10 cellular contexts compared by ENCODE assay signal in genomic region chr17:65182233-65182632, GRCh38. TPM values are rescaled to one million over a fixed set of nuclear protein-coding genes. Genes with fewer than 3 reads are reported as not detected.
DNase-seq lines count a peak whose midpoint lies in the region; ATAC-seq, FAIRE-seq and TF ChIP-seq lines count a peak whose summit lies in the region.
"Had no signal": no experiment of that assay in that cellular context is flagged by ENCODE, and none has a peak within 500 bp of the region (broad histone marks: within the 10 kb centered on the region; RNA-seq: fewer than 3 reads in every experiment).

No MANE protein-coding gene starts in this region.

- TF ChIP-seq CTCF in GM13977 (IDR thresholded peaks at IDR 0.05; ENCODE audit: extremely low read depth, insufficient read depth, missing control alignments) (no peak), K562 (IDR thresholded peaks at IDR 0.05 in 2 of 3, conservative IDR thresholded peaks at IDR 0.05 in 1 of 3; ENCODE audit: insufficient read depth in 2 of 3, low read depth in 1 of 3, low read length in 3 of 3) (no peak), heart right ventricle (IDR thresholded peaks at IDR 0.05) (no peak)

- WGBS in K562 (ENCODE audit: insufficient coverage, low coverage, missing lambda C conversion rate), result 39% methylated on average over 9 of the region's 9 CpGs
- WGBS in heart right ventricle, 2 donors, result 81% methylated on average over 9 of the region's 9 CpGs

- in situ Hi-C loops in GM13977 (cut with MboI; ENCODE audit: low pct_unique_long_range_greater_than_20kb, low sequenced_read_pairs, unreplicated experiment) (loop anchor here (25.0 kb wide), 1 partner anchor 220 kb away; no protein-coding TSS in a partner anchor), K562 (cut with MboI) (no loop called here)

- H2AFZ ChIP-seq in K562 (ENCODE audit: low read depth, low read length), result peak overlapping the region; percentile 42; the same call in 1 of the 2 replicates

- no TSS peak for BruUV-seq in K562 (replicated peaks; lab: Mats Ljungman, UMichigan)

- intact Hi-C loops in K562 (cut with micrococcal nuclease), result no loop called here
- intact Hi-C loops in heart right ventricle (cut with DNase I), result no loop called here

- CTCF ChIA-PET in K562 (lab: Yijun Ruan, JAX; ENCODE audit: low intra/inter-chr PET ratio), result no interaction called here

- no peaks in the 10 kb centered on the region for H3K9me1 ChIP-seq in K562 (ENCODE audit: control insufficient read depth, insufficient read depth, low read length)

- no peak for TF ChIP-seq EP300 in K562 (IDR thresholded peaks at IDR 0.05; ENCODE audit: low read length)

- no peak for TF ChIP-seq RAD21 in K562 (CRISPR knock-in tag; conservative IDR thresholded peaks at IDR 0.05 in 1 of 2, IDR thresholded peaks at IDR 0.05 in 1 of 2)

- no peaks in the 10 kb centered on the region for H3K36me3 ChIP-seq in K562 (ENCODE audit: control insufficient read depth, insufficient read depth, low read length)
- no peaks in the 10 kb centered on the region for H3K36me3 ChIP-seq in heart right ventricle
- H3K36me3 ChIP-seq: transverse colon had no signal

- peak overlapping the region in 1 of 2 experiments; percentile 22; a peak in 1 of 4 replicates for H3K9ac ChIP-seq in K562 (ENCODE audit: insufficient read depth in 1 of 2, low read depth in 2 of 2, low read length in 2 of 2)

- no peak overlapping the region for H3K4me3 ChIP-seq in K562
- H3K4me3 ChIP-seq in heart right ventricle, result no peak overlapping the region
- H3K4me3 ChIP-seq: lung, transverse colon had no signal

- TF ChIP-seq POLR2A in K562 (conservative IDR thresholded peaks at IDR 0.05), result no peak

- H3K4me2 ChIP-seq in K562 (ENCODE audit: insufficient read depth, low read length), result no peak overlapping the region

- H3K27ac ChIP-seq in K562 (ENCODE audit: extremely low read depth, low read depth, low read length) (no peak overlapping the region), heart right ventricle (peak overlapping the region in 1 of 10 donors; percentile 66)
- H3K27ac ChIP-seq: transverse colon had no signal

- FAIRE-seq in K562 (lab: Jason Lieb, UNC), result no peak

- DNase-seq in GM13977 (ENCODE audit: low spot score) (peak; percentile 30), K562 (ENCODE audit: extremely low read depth in 1 of 4, low spot score in 3 of 4) (no peak), NAMALWA (ENCODE audit: low spot score) (no peak), heart right ventricle (no peak)
- no peak for DNase-seq in central memory CD4-positive, alpha-beta T cell
- DNase-seq in stimulated activated naive CD4-positive, alpha-beta T cell treated with Interleukin-2 at 50 U/mL for 16 hours (lab: John Stamatoyannopoulos, UW), result no peak
- DNase-seq: transverse colon had no signal

- POLR2A ChIA-PET in K562 (lab: Yijun Ruan, JAX), result interaction anchor here (0.6 to 1.0 kb wide), 2 partner anchors 9 to 69 kb away, joined by 3 to 4 read pairs; no protein-coding TSS in a partner anchor

- no peaks in the 10 kb centered on the region for H3K79me2 ChIP-seq in K562 (ENCODE audit: control insufficient read depth, insufficient read depth, low read length)

- H3K4me1 ChIP-seq in K562 (replicated peaks in 1 of 2; ENCODE audit: control insufficient read depth in 2 of 2, insufficient read depth in 2 of 2, low read length in 2 of 2) (no peaks in the 10 kb centered on the region; a peak in 2 of 5 replicates), heart right ventricle (peaks cover 0 to 19% (median 0%) of the 10 kb centered on the region in 9 donors)

- H3K27me3 ChIP-seq in K562 (ENCODE audit: control insufficient read depth in 2 of 2, insufficient read depth in 2 of 2, low read length in 2 of 2), result no peaks in the 10 kb centered on the region; a peak in 2 of 5 replicates
- H3K27me3 ChIP-seq in heart right ventricle, result peaks cover 0 to 40% (median 4%) of the 10 kb centered on the region in 7 donors
- H3K27me3 ChIP-seq: transverse colon had no signal

- H3K9me3 ChIP-seq in K562 (replicated peaks; ENCODE audit: control insufficient read depth, insufficient read depth, low read depth, low read length) (no peaks in the 10 kb centered on the region), heart right ventricle (no peaks in the 10 kb centered on the region)
- H3K9me3 ChIP-seq: transverse colon had no signal

- peak; percentile 34 for ATAC-seq in GM19455 (IDR thresholded peaks at IDR 0.05; ENCODE audit: unreplicated experiment)
- peak; percentile 45 for ATAC-seq in HG03175 (IDR thresholded peaks at IDR 0.05; ENCODE audit: unreplicated experiment)
- ATAC-seq in K562, result peak; percentile 20; the same call in 2 of the 3 replicates
- ATAC-seq in heart right ventricle, result no peak

- no peaks in the 10 kb centered on the region for H4K20me1 ChIP-seq in K562 (replicated peaks; ENCODE audit: control insufficient read depth, insufficient read depth, low read length)

TF ChIP-seq in K562, 482 proteins besides CTCF, POLR2A, EP300 and RAD21:
- TF ChIP-seq, protein P1, sequence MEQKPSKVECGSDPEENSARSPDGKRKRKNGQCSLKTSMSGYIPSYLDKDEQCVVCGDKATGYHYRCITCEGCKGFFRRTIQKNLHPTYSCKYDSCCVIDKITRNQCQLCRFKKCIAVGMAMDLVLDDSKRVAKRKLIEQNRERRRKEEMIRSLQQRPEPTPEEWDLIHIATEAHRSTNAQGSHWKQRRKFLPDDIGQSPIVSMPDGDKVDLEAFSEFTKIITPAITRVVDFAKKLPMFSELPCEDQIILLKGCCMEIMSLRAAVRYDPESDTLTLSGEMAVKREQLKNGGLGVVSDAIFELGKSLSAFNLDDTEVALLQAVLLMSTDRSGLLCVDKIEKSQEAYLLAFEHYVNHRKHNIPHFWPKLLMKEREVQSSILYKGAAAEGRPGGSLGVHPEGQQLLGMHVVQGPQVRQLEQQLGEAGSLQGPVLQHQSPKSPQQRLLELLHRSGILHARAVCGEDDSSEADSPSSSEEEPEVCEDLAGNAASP (IDR thresholded peaks at IDR 0.05), result no peak
- TF ChIP-seq NEUROD1 (IDR thresholded peaks at IDR 0.05; ENCODE audit: borderline replicate concordance, low read depth, low read length, partially characterized antibody), result no peak
- TF ChIP-seq PHTF2 (CRISPR knock-in tag; IDR thresholded peaks at IDR 0.05), result no peak
- TF ChIP-seq MNT (conservative IDR thresholded peaks at IDR 0.05), result no peak
- TF ChIP-seq, protein P2, sequence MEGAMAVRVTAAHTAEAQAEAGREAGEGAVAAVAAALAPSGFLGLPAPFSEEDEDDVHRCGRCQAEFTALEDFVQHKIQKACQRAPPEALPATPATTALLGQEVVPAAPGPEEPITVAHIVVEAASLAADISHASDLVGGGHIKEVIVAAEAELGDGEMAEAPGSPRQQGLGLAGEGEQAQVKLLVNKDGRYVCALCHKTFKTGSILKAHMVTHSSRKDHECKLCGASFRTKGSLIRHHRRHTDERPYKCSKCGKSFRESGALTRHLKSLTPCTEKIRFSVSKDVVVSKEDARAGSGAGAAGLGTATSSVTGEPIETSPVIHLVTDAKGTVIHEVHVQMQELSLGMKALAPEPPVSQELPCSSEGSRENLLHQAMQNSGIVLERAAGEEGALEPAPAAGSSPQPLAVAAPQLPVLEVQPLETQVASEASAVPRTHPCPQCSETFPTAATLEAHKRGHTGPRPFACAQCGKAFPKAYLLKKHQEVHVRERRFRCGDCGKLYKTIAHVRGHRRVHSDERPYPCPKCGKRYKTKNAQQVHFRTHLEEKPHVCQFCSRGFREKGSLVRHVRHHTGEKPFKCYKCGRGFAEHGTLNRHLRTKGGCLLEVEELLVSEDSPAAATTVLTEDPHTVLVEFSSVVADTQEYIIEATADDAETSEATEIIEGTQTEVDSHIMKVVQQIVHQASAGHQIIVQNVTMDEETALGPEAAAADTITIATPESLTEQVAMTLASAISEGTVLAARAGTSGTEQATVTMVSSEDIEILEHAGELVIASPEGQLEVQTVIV (CRISPR knock-in tag; IDR thresholded peaks at IDR 0.05; ENCODE audit: borderline replicate concordance), result no peak
- no peak for TF ChIP-seq DIDO1 (tag; IDR thresholded peaks at IDR 0.05; ENCODE audit: low read depth)
TF ChIP-seq in K562: peak in this region for 0.

RNA-seq across cellular contexts. Expression of gene RGS9, which starts 45.1 kb away (rescaled TPM):
- 0.39 TPM in 1 of 2 replicates, not detected in the other for total RNA-seq in K562 (2011; cell fraction: chromatin; rRNA removed; ENCODE audit: low replicate concordance)
- total RNA-seq in K562 (2011; cell fraction: nucleolus; rRNA removed), result not detected in 2 replicates
- total RNA-seq in K562 (2011; cell fraction: nucleoplasm; rRNA removed), result 0.23 and 0.44 TPM in 2 replicates
- 0.18 and 0.69 TPM in 2 replicates for total RNA-seq in K562 (2014; rRNA removed)
- 0.54 and 0.55 TPM in 2 replicates for total RNA-seq in K562 (2014; rRNA removed; fragmentation: Illumina TruSeq; extraction: Trizol)
- 0.38 and 0.65 TPM in 2 replicates for total RNA-seq in K562 (2015; rRNA removed; fragmentation: Illumina TruSeq; extraction: Trizol)
- 0.60 and 0.73 TPM in 2 replicates for total RNA-seq in K562 (2021)
- polyA plus RNA-seq in K562 (2011; rRNA removed), result 0.55 and 1.4 TPM in 2 replicates
- polyA plus RNA-seq in K562 (2011; cell fraction: cytosol; rRNA removed), result 0.40 and 0.81 TPM in 2 replicates
- polyA plus RNA-seq in K562 (2011; cell fraction: nucleus; rRNA removed), result 0.24 and 0.33 TPM in 2 replicates
- 0.74 and 1.2 TPM in 2 replicates for polyA plus RNA-seq in K562 (2012)
- polyA plus RNA-seq in K562 (2014; fragmentation: Illumina TruSeq; extraction: Trizol), result 0.55 and 0.74 TPM in 2 replicates
- polyA plus RNA-seq in K562 (2014; fragmentation: Nextera tagmentation; extraction: Ambion mirVana), result under 1 TPM; 0.38 to 0.55 TPM
- polyA plus RNA-seq in K562 (2014; rRNA removed), result 0.49 TPM in 2 replicates
- polyA minus RNA-seq in K562 (2011; rRNA and poly(A)+ RNA removed), result 0.30 and 0.67 TPM in 2 replicates
- polyA minus RNA-seq in K562 (2011; cell fraction: cytosol; rRNA and poly(A)+ RNA removed), result not detected in 2 replicates
- 0.56 TPM in 1 of 2 replicates, not detected in the other for polyA minus RNA-seq in K562 (2011; cell fraction: nucleus; rRNA and poly(A)+ RNA removed)
- 1 to 10 TPM in 5 of 10 donors, under 1 TPM in 5; 0.36 to 3.0 (median 1.1) TPM for total RNA-seq in heart right ventricle
- polyA plus RNA-seq in heart right ventricle, result 1 to 10 TPM in 1 of 2 donors, under 1 TPM in 1; 0.61 to 1.8 TPM

Comparison
In these comparisons a context has a peak if more than half of its experiments do, and no peak if none do; other contexts are left out.
1. ATAC-seq: peak in GM19455 (single experiment), HG03175 (single experiment) and K562 (single experiment); none in heart right ventricle (0 of 8).